In genomic region chr19:1285737-1286360, GRCh38 we compare ENCODE assay signal across 7 cellular contexts. TPM values are rescaled to one million over a fixed set of nuclear protein-coding genes. Genes with fewer than 3 reads are reported as not detected.
DNase-seq lines count a peak whose midpoint lies in the region; ATAC-seq and TF ChIP-seq lines count a peak whose summit lies in the region.

TSS of gene EFNA2 (plus strand) at chr19:1285873. CDS start at chr19:1286169, 296 bp downstream.

- no peaks in the 10 kb centered on the region for H3K36me3 ChIP-seq in GM23338 (ENCODE audit: insufficient read depth)
- no peaks in the 10 kb centered on the region for H3K36me3 ChIP-seq in neuron (ENCODE audit: insufficient read depth, low read length)

- ATAC-seq in GM23338 (peak; percentile 6; the same call in 2 of the 3 replicates), GM18907 (IDR thresholded peaks at IDR 0.05; ENCODE audit: unreplicated experiment) (no peak), HG03432 (IDR thresholded peaks at IDR 0.05; ENCODE audit: unreplicated experiment) (no peak), GM19023 (IDR thresholded peaks at IDR 0.05; ENCODE audit: unreplicated experiment) (no peak)

- H3K4me2 ChIP-seq in GM23338 = peak within 1 kb of the TSS; percentile 84

- H3K79me2 ChIP-seq in GM23338 (replicated peaks; ENCODE audit: insufficient read depth) = no peaks in the 10 kb centered on the region

- H4K20me1 ChIP-seq in GM23338 (replicated peaks; ENCODE audit: insufficient read depth) = no peaks in the 10 kb centered on the region

- H2AFZ ChIP-seq in GM23338 (peak within 1 kb of the TSS; percentile 85; the same call in 1 of the 2 replicates), neuron (ENCODE audit: low read depth, low read length) (no peak within 1 kb of the TSS)

- H3K4me1 Mint-ChIP-seq in GM23338 (peaks cover 9% of the 10 kb centered on the region; the same call in 2 of the 3 replicates), endothelial cell (ENCODE audit: unreplicated experiment) (no peaks in the 10 kb centered on the region)

- H3K9me3 ChIP-seq in neuron (ENCODE audit: low read length) = no peaks in the 10 kb centered on the region

- no peaks in the 10 kb centered on the region for H3K9me2 ChIP-seq in GM23338 (ENCODE audit: insufficient read depth)

- H3F3A ChIP-seq in GM23338 (replicated peaks; ENCODE audit: low read depth) = peaks cover 19% of the 10 kb centered on the region

- peak within 1 kb of the TSS; percentile 74 for H3K4me3 Mint-ChIP-seq in GM23338
- peak within 1 kb of the TSS; percentile 87 for H3K4me3 Mint-ChIP-seq in endothelial cell (ENCODE audit: unreplicated experiment)

- H3K9me3 Mint-ChIP-seq in GM23338 (no peaks in the 10 kb centered on the region), endothelial cell (ENCODE audit: unreplicated experiment) (no peaks in the 10 kb centered on the region)

- DNase-seq in GM23338 (ENCODE audit: low spot score) (no peak), RPMI8226 (peak; percentile 18), endothelial cell (ENCODE audit: low spot score) (no peak)

- peaks cover 17% of the 10 kb centered on the region for H3K27me3 Mint-ChIP-seq in GM23338 (ENCODE audit: insufficient read depth, low read depth, poor library complexity)
- peaks cover 10% of the 10 kb centered on the region for H3K27me3 Mint-ChIP-seq in endothelial cell (ENCODE audit: unreplicated experiment)

- H3K27ac ChIP-seq in GM23338 (ENCODE audit: low read depth) = no peak within 1 kb of the TSS

- H3K27ac Mint-ChIP-seq in GM23338 = no peak within 1 kb of the TSS
- H3K27ac Mint-ChIP-seq in endothelial cell (ENCODE audit: unreplicated experiment) = no peak within 1 kb of the TSS

- H3K27me3 ChIP-seq in GM23338 (ENCODE audit: insufficient read depth) (peaks cover 26% of the 10 kb centered on the region), neuron (ENCODE audit: insufficient read depth, low read length) (no peaks in the 10 kb centered on the region)

- no peak; a peak in 1 of 4 replicates for TF ChIP-seq CTCF in GM23338 (conservative IDR thresholded peaks at IDR 0.05; ENCODE audit: low read depth in 2 of 2)
- TF ChIP-seq CTCF in endothelial cell (IDR thresholded peaks at IDR 0.05; ENCODE audit: unreplicated experiment) = no peak

- H3K4me3 ChIP-seq in GM23338 (peak within 1 kb of the TSS; percentile 60), neuron (ENCODE audit: low read length) (peak within 1 kb of the TSS; percentile 60)

- no peaks in the 10 kb centered on the region for H3K4me1 ChIP-seq in GM23338 (ENCODE audit: insufficient read depth)
- peaks cover 37% of the 10 kb centered on the region for H3K4me1 ChIP-seq in neuron (ENCODE audit: insufficient read depth, low read length)

- H3K36me3 Mint-ChIP-seq in GM23338 (ENCODE audit: low read depth) (no peaks in the 10 kb centered on the region), endothelial cell (ENCODE audit: low read depth, unreplicated experiment) (no peaks in the 10 kb centered on the region)

TF ChIP-seq in GM23338, 12 proteins besides CTCF, POLR2A, EP300 and RAD21 (continues in another document):
- TF ChIP-seq ZNF331 (CRISPR knock-in tag; IDR thresholded peaks at IDR 0.05; ENCODE audit: low read depth) = no peak
- no peak for TF ChIP-seq EZH2 (IDR thresholded peaks at IDR 0.05; ENCODE audit: low read depth, unreplicated experiment)
- no peak for TF ChIP-seq POLR2AphosphoS5 (IDR thresholded peaks at IDR 0.05; ENCODE audit: low read depth)
- TF ChIP-seq ZNF462 (CRISPR knock-in tag; IDR thresholded peaks at IDR 0.05) = no peak
- no peak for TF ChIP-seq ZNF114 (CRISPR knock-in tag; IDR thresholded peaks at IDR 0.05)
- no peak for TF ChIP-seq EZH2phosphoT487 (IDR thresholded peaks at IDR 0.05; ENCODE audit: unreplicated experiment)
- no peak for TF ChIP-seq NANOG (IDR thresholded peaks at IDR 0.05; ENCODE audit: borderline replicate concordance)
- TF ChIP-seq STAT1 (IDR thresholded peaks at IDR 0.05; ENCODE audit: unreplicated experiment) = no peak
- no peak for TF ChIP-seq ETS1 (IDR thresholded peaks at IDR 0.05)

RNA-seq across cellular contexts. Expression of gene EFNA2, which starts in this region (rescaled TPM):
- total RNA-seq in GM23338 (2014; rRNA removed; shearing (Covaris generic)) = 8.2 and 10.3 TPM in 2 replicates
- 2.7 and 4.8 TPM in 2 replicates for polyA plus RNA-seq in GM23338 (2016; fragmentation: Nextera tagmentation; extraction: Ambion mirVana)
- 14.6 TPM for total RNA-seq in endothelial cell (ENCODE audit: unreplicated experiment)
